30 cellular contexts compared by ENCODE assay signal in genomic region chr14:62181591-62181990, GRCh38.
"Had no signal": no experiment of that assay in that cellular context is flagged by ENCODE, and none has a peak within 500 bp of the region (broad histone marks: within the 10 kb centered on the region; RNA-seq: fewer than 3 reads in every experiment).

No MANE protein-coding gene starts in this region.

- H3K4me1 Mint-ChIP-seq: activated naive CD4-positive, alpha-beta T cell treated with anti-CD3 and anti-CD28 coated beads, Interleukin-2, amount 10 ng/mL, durations not matched to agents 7 days and 5 days; activated naive CD8-positive, alpha-beta T cell treated with anti-CD3 and anti-CD28 coated beads, Interleukin-2, amount 10 ng/mL, durations not matched to agents 7 days and 5 days; nephron; stimulated activated effector memory CD8-positive, alpha-beta T cell treated with anti-CD3 and anti-CD28 coated beads, Interleukin-12 subunit alpha, Interleukin-12 subunit beta, amount 100 ng/mL, for 72 hours had no signal

- DNase-seq: activated CD4-positive, alpha-beta memory T cell treated with anti-CD3 and anti-CD28 coated beads for 36 hours; activated CD4-positive, alpha-beta T cell treated with anti-CD3 and anti-CD28 coated beads for 4 hours; activated CD4-positive, CD25-positive, alpha-beta regulatory T cell; activated CD8-positive, alpha-beta memory T cell treated with anti-CD3 and anti-CD28 coated beads, Interleukin-2, amount 50 U/mL, for 4 hours; activated effector memory CD4-positive, alpha-beta T cell treated with anti-CD3 and anti-CD28 coated beads, Interleukin-2, amount 50 U/mL, for 16 hours; activated naive CD4-positive, alpha-beta T cell treated with anti-CD3 and anti-CD28 coated beads, Interleukin-2, amount 10 ng/mL, durations not matched to agents 7 days and 5 days; activated naive CD8-positive, alpha-beta T cell treated with anti-CD3 and anti-CD28 coated beads, Interleukin-2, amount 10 ng/mL, durations not matched to agents 7 days and 5 days; activated T-cell treated with anti-CD3 and anti-CD28 coated beads, Interleukin-2, amount 50 U/mL, for 1 hour; brain microvascular endothelial cell; cortex of kidney; foreskin melanocyte; islet precursor cell; left ventricle myocardium superior; ovary; right lobe of liver; stimulated activated CD4-positive, alpha-beta T cell treated with anti-CD3 and anti-CD28 coated beads, Interleukin-12 subunit alpha, Interleukin-12 subunit beta, amount 100 ng/mL, for 4 hours; stimulated activated CD4-positive, alpha-beta T cell treated with anti-CD3 and anti-CD28 coated beads, Interleukin-4, amount 100 ng/mL, for 24 hours; T-helper 1 cell; trophoblast cell; uterus had no signal

- H3K27me3 ChIP-seq: ascending aorta, brain microvascular endothelial cell, neutrophil, ovary, right lobe of liver, uterus had no signal

- H3K27ac Mint-ChIP-seq: activated CD4-positive, alpha-beta memory T cell treated with anti-CD3 and anti-CD28 coated beads for 36 hours; activated naive CD4-positive, alpha-beta T cell treated with anti-CD3 and anti-CD28 coated beads, Interleukin-2, amount 10 ng/mL, durations not matched to agents 7 days and 5 days; activated naive CD8-positive, alpha-beta T cell treated with anti-CD3 and anti-CD28 coated beads, Interleukin-2, amount 10 ng/mL, durations not matched to agents 7 days and 5 days; activated T-helper 1 cell treated with anti-CD3 and anti-CD28 coated beads, Interleukin-12 subunit alpha, Interleukin-12 subunit beta, Interleukin-2, Interleukin-4 antibody, amounts not matched to agents 30 ng/mL and 10 ng/mL and 1 ng/mL, durations not matched to agents 14 hours and 24 hours and 36 hours; nephron; progenitor cell of endocrine pancreas; stimulated activated effector memory CD8-positive, alpha-beta T cell treated with anti-CD3 and anti-CD28 coated beads, Interleukin-12 subunit alpha, Interleukin-12 subunit beta, amount 100 ng/mL, for 72 hours; stimulated activated naive CD8-positive, alpha-beta T cell treated with anti-CD3 and anti-CD28 coated beads, Interleukin-15, Interleukin-2, amounts not matched to agents 100 ng/mL and 50 ng/mL, for 24 hours; T-helper 2 cell treated with Interferon-gamma antibody and Interleukin-4, amounts not matched to agents 5 μg/mL and 100 μg/mL, for 36 hours had no signal

- H3K36me3 Mint-ChIP-seq: activated CD4-positive, alpha-beta memory T cell treated with anti-CD3 and anti-CD28 coated beads for 36 hours; activated naive CD4-positive, alpha-beta T cell treated with anti-CD3 and anti-CD28 coated beads, Interleukin-2, amount 10 ng/mL, durations not matched to agents 7 days and 5 days; activated naive CD8-positive, alpha-beta T cell treated with anti-CD3 and anti-CD28 coated beads, Interleukin-2, amount 10 ng/mL, durations not matched to agents 7 days and 5 days; stimulated activated effector memory CD8-positive, alpha-beta T cell treated with anti-CD3 and anti-CD28 coated beads, Interleukin-12 subunit alpha, Interleukin-12 subunit beta, amount 100 ng/mL, for 72 hours had no signal

- H3K4me3 ChIP-seq: ascending aorta, ovary, right lobe of liver, skin epidermis, thoracic aorta, uterus had no signal

- H3K9me3 Mint-ChIP-seq: activated CD4-positive, alpha-beta memory T cell treated with anti-CD3 and anti-CD28 coated beads for 36 hours; activated naive CD4-positive, alpha-beta T cell treated with anti-CD3 and anti-CD28 coated beads, Interleukin-2, amount 10 ng/mL, durations not matched to agents 7 days and 5 days; activated naive CD8-positive, alpha-beta T cell treated with anti-CD3 and anti-CD28 coated beads, Interleukin-2, amount 10 ng/mL, durations not matched to agents 7 days and 5 days; activated T-helper 1 cell treated with anti-CD3 and anti-CD28 coated beads, Interleukin-12 subunit alpha, Interleukin-12 subunit beta, Interleukin-2, Interleukin-4 antibody, amounts not matched to agents 30 ng/mL and 10 ng/mL and 1 ng/mL, durations not matched to agents 14 hours and 24 hours and 36 hours; nephron; stimulated activated naive CD8-positive, alpha-beta T cell treated with anti-CD3 and anti-CD28 coated beads, Interleukin-15, Interleukin-2, amounts not matched to agents 100 ng/mL and 50 ng/mL, for 24 hours; T-helper 2 cell treated with Interferon-gamma antibody and Interleukin-4, amounts not matched to agents 5 μg/mL and 100 μg/mL, for 36 hours had no signal

- H3K36me3 ChIP-seq: ascending aorta, brain microvascular endothelial cell, neutrophil, ovary, right lobe of liver, thoracic aorta, uterus had no signal

- H3K4me3 Mint-ChIP-seq: activated CD4-positive, alpha-beta memory T cell treated with anti-CD3 and anti-CD28 coated beads for 36 hours; activated naive CD4-positive, alpha-beta T cell treated with anti-CD3 and anti-CD28 coated beads, Interleukin-2, amount 10 ng/mL, durations not matched to agents 7 days and 5 days; activated naive CD8-positive, alpha-beta T cell treated with anti-CD3 and anti-CD28 coated beads, Interleukin-2, amount 10 ng/mL, durations not matched to agents 7 days and 5 days; activated T-helper 1 cell treated with anti-CD3 and anti-CD28 coated beads, Interleukin-12 subunit alpha, Interleukin-12 subunit beta, Interleukin-2, Interleukin-4 antibody, amounts not matched to agents 30 ng/mL and 10 ng/mL and 1 ng/mL, durations not matched to agents 14 hours and 24 hours and 36 hours; nephron; stimulated activated effector memory CD8-positive, alpha-beta T cell treated with anti-CD3 and anti-CD28 coated beads, Interleukin-12 subunit alpha, Interleukin-12 subunit beta, amount 100 ng/mL, for 72 hours; stimulated activated naive CD8-positive, alpha-beta T cell treated with anti-CD3 and anti-CD28 coated beads, Interleukin-15, Interleukin-2, amounts not matched to agents 100 ng/mL and 50 ng/mL, for 24 hours; T-helper 2 cell treated with Interferon-gamma antibody and Interleukin-4, amounts not matched to agents 5 μg/mL and 100 μg/mL, for 36 hours had no signal

- H3K4me1 ChIP-seq: ascending aorta, right lobe of liver, uterus had no signal

- H3K9me3 ChIP-seq: ascending aorta, neutrophil, ovary, right lobe of liver, thoracic aorta, uterus had no signal

- H3K27ac ChIP-seq: ascending aorta, brain microvascular endothelial cell, neutrophil, ovary, right lobe of liver, skin epidermis, thoracic aorta, uterus had no signal

- H3K27me3 Mint-ChIP-seq: progenitor cell of endocrine pancreas had no signal
